Comparison of ENCODE assay signal across 32 cellular contexts in genomic region chr4:182562350-182562749, GRCh38.
DNase-seq lines count a peak whose midpoint lies in the region; ATAC-seq and FAIRE-seq lines count a peak whose summit lies in the region.
"Had no signal": no experiment of that assay in that cellular context is flagged by ENCODE, and none has a peak within 500 bp of the region (broad histone marks: within the 10 kb centered on the region; RNA-seq: fewer than 3 reads in every experiment).

No MANE protein-coding gene starts in this region.

- DNase-seq in RCC 7860 (ENCODE audit: low spot score): peak; percentile 51
- peak; percentile 61 for DNase-seq in glomerular visceral epithelial cell (ENCODE audit: extremely low spot score)
- DNase-seq in renal cortical epithelial cell (ENCODE audit: low read depth): peak; percentile 80
- DNase-seq in NCI-H2081 (lab: John Stamatoyannopoulos, UW): no peak
- DNase-seq in Right ventricle myocardium superior: no peak
- DNase-seq in SIG-M5 (lab: John Stamatoyannopoulos, UW): no peak
- DNase-seq: activated CD4-positive, alpha-beta T cell treated with anti-CD3 and anti-CD28 coated beads for 36 hours; activated CD8-positive, alpha-beta T cell treated with anti-CD3 and anti-CD28 coated beads, Interleukin-2, amount 10 ng/mL, durations not matched to agents 7 days and 5 days; activated effector memory CD4-positive, alpha-beta T cell treated with anti-CD3 and anti-CD28 coated beads, Interleukin-2, amount 50 U/mL, for 16 hours; activated naive CD8-positive, alpha-beta T cell treated with anti-CD3 and anti-CD28 coated beads for 36 hours; activated T-cell treated with anti-CD3 and anti-CD28 coated beads for 4 hours; anterior cingulate cortex; CD8-positive, alpha-beta memory T cell; DMS 273 treated with DMSO at 0.1 percent for 48 hours; EL; KBM-7; midbrain; naive thymus-derived CD4-positive, alpha-beta T cell; NCI-H1092 treated with DMSO at 0.1 percent for 48 hours; NCI-H187 treated with DMSO at 0.1 percent for 48 hours; NCI-H524; NK-92 treated with Interleukin-12 subunit alpha and Interleukin-12 subunit beta, amount 100 ng/mL, for 24 hours; nucleus accumbens; PC-3; right lobe of liver; spleen; stimulated activated CD4-positive, alpha-beta T cell treated with anti-CD3 and anti-CD28 coated beads, Interleukin-2, amount 100 ng/mL, for 24 hours had no signal

- ATAC-seq in GM18870 (IDR thresholded peaks at IDR 0.05; ENCODE audit: unreplicated experiment): peak; percentile 53
- ATAC-seq in Right ventricle myocardium superior (ENCODE audit: poor library complexity): no peak
- ATAC-seq: activated CD4-positive, alpha-beta T cell treated with anti-CD3 and anti-CD28 coated beads for 36 hours; activated CD8-positive, alpha-beta T cell treated with anti-CD3 and anti-CD28 coated beads, Interleukin-2, amount 10 ng/mL, durations not matched to agents 7 days and 5 days; naive thymus-derived CD4-positive, alpha-beta T cell; PC-3; right lobe of liver; Right ventricle myocardium inferior had no signal

- intact Hi-C loops in Right ventricle myocardium superior (cut with DNase I): no loop called here

- peak; percentile 78 for FAIRE-seq in RCC 7860 (lab: Jason Lieb, UNC)
- FAIRE-seq: bronchial epithelial cell, colon, urothelium cell line had no signal

Comparison
In these comparisons a context has a peak if more than half of its experiments do, and no peak if none do; other contexts are left out.
1. DNase-seq: peak in RCC 7860 (single experiment), glomerular visceral epithelial cell (single experiment) and renal cortical epithelial cell (single experiment); none in NCI-H2081 (0 of 2), Right ventricle myocardium superior (single experiment) and SIG-M5 (single experiment).